Comparison of ENCODE assay signal across 24 cellular contexts in genomic region chr17:28622186-28622585, GRCh38.
"Had no signal": no experiment of that assay in that cellular context is flagged by ENCODE, and none has a peak within 500 bp of the region (broad histone marks: within the 10 kb centered on the region; RNA-seq: fewer than 3 reads in every experiment).

No MANE protein-coding gene starts in this region.

- ATAC-seq: left colon; left ventricle myocardium superior; lower lobe of right lung; mucosa of descending colon; natural killer cell treated with Interleukin-12 subunit alpha and Interleukin-12 subunit beta and Interleukin-15 and Interleukin-18, amount 100 ng/mL, for 72 hours; sciatic nerve; stimulated activated naive CD8-positive, alpha-beta T cell treated with anti-CD3 and anti-CD28 coated beads, Interleukin-15, amount 100 ng/mL, for 72 hours; upper lobe of right lung had no signal

- H3K27me3 Mint-ChIP-seq: naive B cell; natural killer cell treated with Interleukin-12 subunit alpha and Interleukin-12 subunit beta and Interleukin-15 and Interleukin-18, amount 100 ng/mL, for 72 hours; progenitor cell of endocrine pancreas; stimulated activated naive CD8-positive, alpha-beta T cell treated with anti-CD3 and anti-CD28 coated beads, Interleukin-15, amount 100 ng/mL, for 72 hours had no signal

- H3K4me1 Mint-ChIP-seq: mesothelial cell of epicardium; neural crest cell; stimulated activated naive CD8-positive, alpha-beta T cell treated with anti-CD3 and anti-CD28 coated beads, Interleukin-15, amount 100 ng/mL, for 72 hours had no signal

- H3K4me3 Mint-ChIP-seq: immature natural killer cell; mesothelial cell of epicardium; natural killer cell treated with Interleukin-12 subunit alpha and Interleukin-12 subunit beta and Interleukin-15 and Interleukin-18, amount 100 ng/mL, for 72 hours; neural crest cell; stimulated activated naive CD8-positive, alpha-beta T cell treated with anti-CD3 and anti-CD28 coated beads, Interleukin-15, amount 100 ng/mL, for 72 hours had no signal

- H3K27ac Mint-ChIP-seq: mesothelial cell of epicardium; naive B cell; natural killer cell treated with Interleukin-12 subunit alpha and Interleukin-12 subunit beta and Interleukin-15 and Interleukin-18, amount 100 ng/mL, for 72 hours; progenitor cell of endocrine pancreas; stimulated activated naive CD8-positive, alpha-beta T cell treated with anti-CD3 and anti-CD28 coated beads, Interleukin-15, amount 100 ng/mL, for 72 hours had no signal

- DNase-seq: cortex of kidney; hypothalamus; immature natural killer cell; islet precursor cell; kidney glomerular epithelial cell; left colon; left ventricle myocardium superior; lower lobe of right lung; mucosa of descending colon; naive B cell; stimulated activated CD4-positive, alpha-beta T cell treated with anti-CD3 and anti-CD28 coated beads, Interleukin-12 subunit alpha, Interleukin-12 subunit beta, amount 100 ng/mL, for 4 hours; stimulated activated CD4-positive, alpha-beta T cell treated with anti-CD3 and anti-CD28 coated beads, Interleukin-1b, Interleukin-23, amount 100 ng/mL, for 48 hours; stimulated activated CD4-positive, alpha-beta T cell treated with anti-CD3 and anti-CD28 coated beads, Interleukin-4, amount 100 ng/mL, for 1 hour; stimulated activated CD8-positive, alpha-beta memory T cell treated with anti-CD3 and anti-CD28 coated beads, Interleukin-4, amount 100 ng/mL, for 48 hours; stimulated activated naive CD4-positive, alpha-beta T cell; stimulated activated naive CD8-positive, alpha-beta T cell treated with anti-CD3 and anti-CD28 coated beads, Interleukin-15, amount 100 ng/mL, for 72 hours; transverse colon; upper lobe of right lung; uterus had no signal

- H3K9me3 Mint-ChIP-seq: immature natural killer cell; mesothelial cell of epicardium; naive B cell; natural killer cell treated with Interleukin-12 subunit alpha and Interleukin-12 subunit beta and Interleukin-15 and Interleukin-18, amount 100 ng/mL, for 72 hours; neural crest cell; stimulated activated naive CD8-positive, alpha-beta T cell treated with anti-CD3 and anti-CD28 coated beads, Interleukin-15, amount 100 ng/mL, for 72 hours had no signal
